Comparison of ENCODE assay signal across 8 cellular contexts in the genomic region with DNA sequence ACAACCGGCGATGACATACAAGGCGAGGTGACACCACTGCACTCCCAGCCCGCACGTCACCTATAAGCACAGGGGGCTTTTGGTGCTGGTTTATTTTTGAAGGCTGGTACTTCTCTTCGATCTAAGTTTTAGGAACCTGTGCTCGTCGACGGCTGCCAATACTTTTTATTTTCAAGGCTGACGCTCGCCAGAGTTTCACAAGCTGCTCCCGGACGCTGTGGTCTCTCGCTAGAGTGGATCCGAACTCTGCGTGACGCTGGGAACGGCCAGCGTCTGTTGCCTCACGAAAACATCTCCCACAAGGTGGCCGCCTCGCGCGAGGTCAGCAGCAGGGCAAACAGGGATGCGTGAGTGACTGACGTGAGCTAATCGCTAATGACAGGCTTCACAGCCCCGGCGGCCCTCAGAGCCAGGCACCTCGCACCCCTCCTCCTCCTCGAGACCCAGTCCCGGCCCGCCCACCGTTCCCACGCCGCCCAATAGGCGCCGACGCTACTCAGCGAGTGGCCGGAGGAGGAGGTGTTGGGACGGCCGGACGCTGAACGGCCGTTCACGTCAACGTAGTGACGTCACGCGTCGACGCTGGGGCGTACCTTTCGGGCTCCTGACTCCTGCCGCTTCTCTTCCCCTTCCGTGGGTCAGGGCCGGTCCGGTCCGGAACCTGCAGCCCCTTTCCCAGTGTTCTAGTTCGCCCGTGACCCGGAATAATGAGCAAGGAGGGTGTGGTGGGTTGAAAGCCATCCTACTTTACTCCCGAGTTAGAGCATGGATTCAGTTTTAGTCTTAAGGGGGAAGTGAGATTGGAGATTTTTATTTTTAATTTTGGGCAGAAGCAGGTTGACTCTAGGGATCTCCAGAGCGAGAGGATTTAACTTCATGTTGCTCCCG. TPM values are rescaled to one million over a fixed set of nuclear protein-coding genes. Genes with fewer than 3 reads are reported as not detected.
A peak's percentile ranks its signal among the peaks of the same experiment; 100 is the strongest.
DNase-seq lines count a peak whose midpoint lies in the region; ATAC-seq, FAIRE-seq and TF ChIP-seq lines count a peak whose summit lies in the region.

A gene (plus strand): TSS at position 621 of the 888 bp plus-strand sequence. CDS start 15,351 bp downstream, outside the sequence.

- peak; percentile 16; the same call in 1 of the 2 replicates for TF ChIP-seq CTCF in AG10803 (conservative IDR thresholded peaks at IDR 0.05; ENCODE audit: low read length)

- DNase-seq in AG10803 (ENCODE audit: low read depth), result peak; percentile 94
- DNase-seq in NCI-H460 (ENCODE audit: extremely low read depth, low read depth), result peak; percentile 94
- DNase-seq in activated CD4-positive, CD25-positive, alpha-beta regulatory T cell treated with anti-CD3 and anti-CD28 coated beads, Interleukin-2, amount 50 U/mL, for 72 hours, result peak; percentile 95
- peak; percentile 94 to 97 for DNase-seq in cerebellar nuclear complex (lab: John Stamatoyannopoulos, UW)
- DNase-seq in stimulated activated CD4-positive, alpha-beta T cell treated with anti-CD3 and anti-CD28 coated beads, Interleukin-12 subunit alpha, Interleukin-12 subunit beta, amount 100 ng/mL, for 4 hours, result peak; percentile 88

- ATAC-seq in GM19043 (IDR thresholded peaks at IDR 0.05; ENCODE audit: low read depth, unreplicated experiment) (peak; percentile 89), HG03378 (IDR thresholded peaks at IDR 0.05; ENCODE audit: unreplicated experiment) (peak; percentile 81)

- peak; percentile 88 for FAIRE-seq in islet of Langerhans (lab: Jason Lieb, UNC)

- peak within 1 kb of the TSS; percentile 91 for H3K4me3 ChIP-seq in AG10803 (ENCODE audit: low read length)

RNA-seq across cellular contexts. Expression of the gene that starts here (rescaled TPM):
- 45.0 and 48.9 TPM in 2 replicates for total RNA-seq in NCI-H460 (2014; rRNA removed; shearing (Covaris generic))
- polyA plus RNA-seq in NCI-H460 (2014; cell fraction: nucleus; rRNA removed), result 12.5 and 21.3 TPM in 2 replicates

Comparison
In these comparisons a context has a peak if more than half of its experiments do, and no peak if none do; other contexts are left out.
1. Peak in every context shown above with its lines: DNase-seq, ATAC-seq and H3K4me3 ChIP-seq.